2 cellular contexts compared by ENCODE assay signal in the genomic region with DNA sequence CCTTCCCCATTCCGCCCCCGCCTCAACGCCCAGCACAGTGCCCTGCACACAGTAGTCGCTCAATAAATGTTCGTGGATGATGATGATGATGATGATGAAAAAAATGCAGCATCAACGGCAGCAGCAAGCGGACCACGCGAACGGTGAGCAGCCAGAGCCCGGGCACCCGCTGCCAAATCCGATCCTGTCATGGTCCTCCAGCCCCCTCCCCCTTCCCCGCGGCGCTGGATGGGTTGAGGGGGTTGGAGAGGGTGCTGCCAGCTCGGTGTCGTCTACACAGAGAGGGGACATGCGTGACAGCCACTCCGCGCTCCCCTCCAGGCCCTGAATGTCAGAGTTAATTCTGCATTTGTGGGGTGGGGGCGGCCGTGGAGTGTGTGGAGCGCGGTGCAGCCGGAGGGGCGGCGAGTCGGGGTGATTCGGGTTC.
TF ChIP-seq lines count a peak whose summit lies in the region.

No MANE protein-coding gene starts in this region.

TF ChIP-seq in IMR-90, 13 proteins besides CTCF, POLR2A, EP300 and RAD21:
- TF ChIP-seq NFE2L2 (IDR thresholded peaks at IDR 0.05; ENCODE audit: low read depth, low read length): no peak
- TF ChIP-seq BHLHE40 (IDR thresholded peaks at IDR 0.05; ENCODE audit: low read depth, low read length): no peak
- no peak for TF ChIP-seq RCOR1 (IDR thresholded peaks at IDR 0.05; ENCODE audit: insufficient replicate concordance, low read length)
- no peak for TF ChIP-seq FOS (IDR thresholded peaks at IDR 0.05; ENCODE audit: low read depth, low read length)
- TF ChIP-seq, protein P1, sequence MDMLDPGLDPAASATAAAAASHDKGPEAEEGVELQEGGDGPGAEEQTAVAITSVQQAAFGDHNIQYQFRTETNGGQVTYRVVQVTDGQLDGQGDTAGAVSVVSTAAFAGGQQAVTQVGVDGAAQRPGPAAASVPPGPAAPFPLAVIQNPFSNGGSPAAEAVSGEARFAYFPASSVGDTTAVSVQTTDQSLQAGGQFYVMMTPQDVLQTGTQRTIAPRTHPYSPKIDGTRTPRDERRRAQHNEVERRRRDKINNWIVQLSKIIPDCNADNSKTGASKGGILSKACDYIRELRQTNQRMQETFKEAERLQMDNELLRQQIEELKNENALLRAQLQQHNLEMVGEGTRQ (IDR thresholded peaks at IDR 0.05; ENCODE audit: low read depth, low read length): no peak
- no peak for TF ChIP-seq MAFK (IDR thresholded peaks at IDR 0.05; ENCODE audit: low read depth, low read length)
- no peak for TF ChIP-seq MAZ (IDR thresholded peaks at IDR 0.05; ENCODE audit: borderline replicate concordance, low read depth, low read length)
TF ChIP-seq in IMR-90: peak in this region for 0.

TF ChIP-seq in endothelial cell of umbilical vein, 7 proteins besides CTCF, POLR2A, EP300 and RAD21:
- TF ChIP-seq EZH2 (IDR thresholded peaks at IDR 0.05; ENCODE audit: borderline replicate concordance, low read depth, low read length, severe bottlenecking) (peak; percentile 94), MYC (IDR thresholded peaks at IDR 0.05; ENCODE audit: low read depth, low read length) (no peak)
